Comparison of ENCODE assay signal across 10 cellular contexts in genomic region chr22:41482319-41482935, GRCh38. TPM values are rescaled to one million over a fixed set of nuclear protein-coding genes. Genes with fewer than 3 reads are reported as not detected.
DNase-seq lines count a peak whose midpoint lies in the region; ATAC-seq, FAIRE-seq and TF ChIP-seq lines count a peak whose summit lies in the region.
"Had no signal": no experiment of that assay in that cellular context is flagged by ENCODE, and none has a peak within 500 bp of the region (broad histone marks: within the 10 kb centered on the region; RNA-seq: fewer than 3 reads in every experiment).

No MANE protein-coding gene starts in this region.

- peaks cover 61 to 100% (median 99%) of the 10 kb centered on the region in 11 experiments for H4K20me1 ChIP-seq in BLaER1 treated with 17β-estradiol and CSF1 and Interleukin-3, amounts not matched to agents 10 nM and 100 nM

- H3K4me1 Mint-ChIP-seq in naive thymus-derived CD8-positive, alpha-beta T cell = peaks cover 18 to 81% (median 66%) of the 10 kb centered on the region in 4 donors
- peaks cover 15 to 36% of the 10 kb centered on the region in 2 donors for H3K4me1 Mint-ChIP-seq in natural killer cell

- no peaks in the 10 kb centered on the region for H3K9me3 Mint-ChIP-seq in naive thymus-derived CD8-positive, alpha-beta T cell
- no peaks in the 10 kb centered on the region for H3K9me3 Mint-ChIP-seq in natural killer cell

- no peak for ATAC-seq in naive thymus-derived CD8-positive, alpha-beta T cell
- no peak for ATAC-seq in GM21529 (IDR thresholded peaks at IDR 0.05; ENCODE audit: unreplicated experiment)
- ATAC-seq in natural killer cell = no peak
- ATAC-seq in GM18517 (IDR thresholded peaks at IDR 0.05; ENCODE audit: unreplicated experiment) = no peak

- H3K36me3 ChIP-seq in BLaER1 treated with 17β-estradiol and CSF1 and Interleukin-3, amounts not matched to agents 10 nM and 100 nM = peaks cover 0 to 23% (median 13%) of the 10 kb centered on the region in 11 experiments; a peak in 11 of 22 replicates
- H3K36me3 ChIP-seq in HUES64 (ENCODE audit: insufficient read depth, low read length) = no peaks in the 10 kb centered on the region
- peaks cover under 1% of the 10 kb centered on the region for H3K36me3 ChIP-seq in bronchial epithelial cell (ENCODE audit: control insufficient read depth, insufficient read depth, low read length)

- peaks cover 58 to 97% (median 89%) of the 10 kb centered on the region in 10 experiments for H3K4me1 ChIP-seq in BLaER1 treated with 17β-estradiol and CSF1 and Interleukin-3, amounts not matched to agents 10 nM and 100 nM
- H3K4me1 ChIP-seq in HUES64 (ENCODE audit: insufficient read depth, low read length) = peaks cover 41% of the 10 kb centered on the region

- H3K4me3 ChIP-seq in BLaER1 treated with 17β-estradiol and CSF1 and Interleukin-3, amounts not matched to agents 10 nM and 100 nM = no peak overlapping the region
- H3K4me3 ChIP-seq in HUES64 (ENCODE audit: low read length) (peak overlapping the region; percentile 17), bronchial epithelial cell (ENCODE audit: low read depth, low read length) (no peak overlapping the region)

- DNase-seq in bronchial epithelial cell (ENCODE audit: low read depth) (no peak), GM13977 (ENCODE audit: low spot score) (no peak), natural killer cell (no peak)
- DNase-seq in naive thymus-derived CD8-positive, alpha-beta T cell = no peak
- DNase-seq: activated CD8-positive, alpha-beta memory T cell treated with anti-CD3 and anti-CD28 coated beads, Interleukin-2, amount 50 U/mL, for 4 hours; NCI-H524 treated with DMSO at 0.1 percent for 48 hours had no signal

- peaks cover 0 to 28% (median 0%) of the 10 kb centered on the region in 3 donors for H3K36me3 Mint-ChIP-seq in naive thymus-derived CD8-positive, alpha-beta T cell
- H3K36me3 Mint-ChIP-seq in natural killer cell = no peaks in the 10 kb centered on the region

- no peaks in the 10 kb centered on the region for H3K27me3 Mint-ChIP-seq in naive thymus-derived CD8-positive, alpha-beta T cell
- no peaks in the 10 kb centered on the region for H3K27me3 Mint-ChIP-seq in natural killer cell (ENCODE audit: low read depth in 2 of 2)

- POLR2A ChIA-PET in naive thymus-derived CD8-positive, alpha-beta T cell (lab: Charles Lee) = interaction anchor here (1.4 kb wide), 1 partner anchor 36 kb away, joined by 5 read pairs; the partner anchor contains the start of gene TOB2

- peak; percentile 52 for FAIRE-seq in bronchial epithelial cell (lab: Jason Lieb, UNC)

- H3K4me2 ChIP-seq in BLaER1 treated with 17β-estradiol and CSF1 and Interleukin-3, amounts not matched to agents 10 nM and 100 nM = peak overlapping the region; percentile 67 to 99 (median 85)

- H3K9me3 ChIP-seq in BLaER1 treated with 17β-estradiol and CSF1 and Interleukin-3, amounts not matched to agents 10 nM and 100 nM (replicated peaks in 1 of 11) = peaks cover 0 to 5% (median 0%) of the 10 kb centered on the region in 11 experiments; a peak in 6 of 22 replicates
- H3K9me3 ChIP-seq in HUES64 (ENCODE audit: insufficient read depth, low read depth, low read length) = no peaks in the 10 kb centered on the region

- in situ Hi-C loops in GM13977 (cut with MboI; ENCODE audit: low pct_unique_long_range_greater_than_20kb, low sequenced_read_pairs, unreplicated experiment) = no loop called here

- H3K27ac Mint-ChIP-seq in naive thymus-derived CD8-positive, alpha-beta T cell = peak overlapping the region in 6 of 10 donors; percentile 14 to 44 (median 25)
- H3K27ac Mint-ChIP-seq in natural killer cell = no peak overlapping the region

- intact Hi-C loops in natural killer cell (cut with micrococcal nuclease) = no loop called here

- TF ChIP-seq CTCF in bronchial epithelial cell (IDR thresholded peaks at IDR 0.05; ENCODE audit: insufficient read depth, low read length, severe bottlenecking) (no peak), GM13977 (IDR thresholded peaks at IDR 0.05; ENCODE audit: extremely low read depth, insufficient read depth, missing control alignments) (no peak), natural killer cell (IDR thresholded peaks at IDR 0.05) (no peak)

- no peak overlapping the region for H3K4me3 Mint-ChIP-seq in naive thymus-derived CD8-positive, alpha-beta T cell
- H3K4me3 Mint-ChIP-seq in natural killer cell = no peak overlapping the region

- 61% methylated on average over 2 of the region's 2 CpGs for WGBS in HUES64

- H3K27ac ChIP-seq in BLaER1 treated with 17β-estradiol and CSF1 and Interleukin-3, amounts not matched to agents 10 nM and 100 nM = peak overlapping the region in 4 of 11 experiments; percentile 22 to 89 (median 88); a peak in 8 of 22 replicates
- H3K27ac ChIP-seq in HUES64 (ENCODE audit: low read depth, low read length) = peak overlapping the region; percentile 89

- H3K9ac ChIP-seq in BLaER1 treated with 17β-estradiol and CSF1 and Interleukin-3, amounts not matched to agents 10 nM and 100 nM = peak overlapping the region in 8 of 11 experiments; percentile 3 to 82 (median 38); a peak in 12 of 22 replicates
- no peak overlapping the region for H3K9ac ChIP-seq in HUES64 (ENCODE audit: low read depth, low read length)

- no peaks in the 10 kb centered on the region for H3K27me3 ChIP-seq in BLaER1 treated with 17β-estradiol and CSF1 and Interleukin-3, amounts not matched to agents 10 nM and 100 nM
- H3K27me3 ChIP-seq in HUES64 (ENCODE audit: insufficient read depth, low read length) (no peaks in the 10 kb centered on the region), bronchial epithelial cell (ENCODE audit: control insufficient read depth, insufficient read depth, low read length) (no peaks in the 10 kb centered on the region)

RNA-seq across cellular contexts. Expression of gene ACO2, which starts 13.5 kb away (rescaled TPM):
- 49.8 TPM for polyA plus RNA-seq in HUES64 (2013, experiment 1 of 2)
- polyA plus RNA-seq in HUES64 (2013, experiment 2 of 2) = 54.2 TPM
- total RNA-seq in bronchial epithelial cell = 59.8 and 77.6 TPM in 2 replicates
- 10 to 100 TPM; 67.7 to 75.1 TPM for total RNA-seq in naive thymus-derived CD8-positive, alpha-beta T cell
- 10 to 100 TPM; 64.2 to 91.9 (median 72.3) TPM for polyA plus RNA-seq in naive thymus-derived CD8-positive, alpha-beta T cell
- 10 to 100 TPM; 77.9 to 99.8 (median 89.5) TPM for total RNA-seq in natural killer cell

RNA-seq across cellular contexts. Expression of gene PHF5A, which starts 13.9 kb away (rescaled TPM):
- 105 TPM for polyA plus RNA-seq in HUES64 (2013, experiment 1 of 2)
- polyA plus RNA-seq in HUES64 (2013, experiment 2 of 2) = 101 TPM
- 106 and 111 TPM in 2 replicates for total RNA-seq in bronchial epithelial cell
- total RNA-seq in naive thymus-derived CD8-positive, alpha-beta T cell = 10 to 100 TPM; 34.0 to 35.8 TPM
- polyA plus RNA-seq in naive thymus-derived CD8-positive, alpha-beta T cell = 10 to 100 TPM; 17.2 to 21.4 (median 17.9) TPM
- total RNA-seq in natural killer cell = 10 to 100 TPM; 31.8 to 41.8 (median 37.6) TPM

RNA-seq across cellular contexts. Expression of gene TOB2, which starts 35.8 kb away (rescaled TPM):
- 29.4 TPM for polyA plus RNA-seq in HUES64 (2013, experiment 1 of 2)
- 25.8 TPM for polyA plus RNA-seq in HUES64 (2013, experiment 2 of 2)
- total RNA-seq in bronchial epithelial cell (6.3 and 11.9 TPM in 2 replicates), natural killer cell (10 to 100 TPM; 26.4 to 42.2 (median 32.6) TPM)
- 10 to 100 TPM; 26.2 to 26.4 TPM for total RNA-seq in naive thymus-derived CD8-positive, alpha-beta T cell
- 10 to 100 TPM in 1 of 3 donors, 1 to 10 TPM in 2; 8.7 to 12.1 (median 9.0) TPM for polyA plus RNA-seq in naive thymus-derived CD8-positive, alpha-beta T cell

Comparison
In these comparisons a context has a peak if more than half of its experiments do, and no peak if none do; other contexts are left out.
1. H3K27ac Mint-ChIP-seq: peak in naive thymus-derived CD8-positive, alpha-beta T cell (6 of 10); none in natural killer cell (0 of 2).